9 cellular contexts compared by ENCODE assay signal in genomic region chr22:49937758-49938564, GRCh38. TPM values are rescaled to one million over a fixed set of nuclear protein-coding genes. Genes with fewer than 3 reads are reported as not detected.
DNase-seq lines count a peak whose midpoint lies in the region; ATAC-seq and TF ChIP-seq lines count a peak whose summit lies in the region.
"Had no signal": no experiment of that assay in that cellular context is flagged by ENCODE, and none has a peak within 500 bp of the region (broad histone marks: within the 10 kb centered on the region; RNA-seq: fewer than 3 reads in every experiment).

No MANE protein-coding gene starts in this region.

- no peaks in the 10 kb centered on the region for H3K36me3 Mint-ChIP-seq in activated naive CD4-positive, alpha-beta T cell treated with anti-CD3 and anti-CD28 coated beads, Interleukin-2, amount 10 ng/mL, durations not matched to agents 7 days and 5 days
- H3K36me3 Mint-ChIP-seq in neural crest cell (ENCODE audit: low read depth) = no peaks in the 10 kb centered on the region

- no peak for TF ChIP-seq CTCF in neural crest cell (conservative IDR thresholded peaks at IDR 0.05)

- no peak overlapping the region for H3K4me3 Mint-ChIP-seq in activated naive CD4-positive, alpha-beta T cell treated with anti-CD3 and anti-CD28 coated beads, Interleukin-2, amount 10 ng/mL, durations not matched to agents 7 days and 5 days
- peak overlapping the region; percentile 54 for H3K4me3 Mint-ChIP-seq in neural crest cell

- intact Hi-C loops in head of caudate nucleus (cut with DNase I) = loop anchor here (10.0 kb wide), 1 partner anchor 57 kb away; no protein-coding TSS in a partner anchor

- ATAC-seq in HG03457 (IDR thresholded peaks at IDR 0.05; ENCODE audit: unreplicated experiment) = no peak

- peaks cover 22% of the 10 kb centered on the region for H3K4me1 Mint-ChIP-seq in activated naive CD4-positive, alpha-beta T cell treated with anti-CD3 and anti-CD28 coated beads, Interleukin-2, amount 10 ng/mL, durations not matched to agents 7 days and 5 days
- H3K4me1 Mint-ChIP-seq in neural crest cell = peaks cover 25% of the 10 kb centered on the region

- no peak for DNase-seq in activated naive CD4-positive, alpha-beta T cell treated with anti-CD3 and anti-CD28 coated beads, Interleukin-2, amount 10 ng/mL, durations not matched to agents 7 days and 5 days
- DNase-seq in activated naive CD4-positive, alpha-beta T cell treated with anti-CD3 and anti-CD28 coated beads, Interleukin-2, amount 50 U/mL, for 16 hours = no peak
- DNase-seq in head of caudate nucleus (peak in 41 of 42 donors; percentile 55 to 93 (median 76)), neural crest cell (ENCODE audit: low read depth, low spot score) (no peak), NCI-H2227 treated with DMSO at 0.1 percent for 48 hours (lab: John Stamatoyannopoulos, UW) (no peak), NCI-H1417 treated with DMSO at 0.1 percent for 48 hours (lab: John Stamatoyannopoulos, UW) (no peak), DMS153 (lab: John Stamatoyannopoulos, UW) (no peak)
- DNase-seq: effector CD8-positive, alpha-beta T cell had no signal

- peak overlapping the region; percentile 70 for H3K27ac Mint-ChIP-seq in activated naive CD4-positive, alpha-beta T cell treated with anti-CD3 and anti-CD28 coated beads, Interleukin-2, amount 10 ng/mL, durations not matched to agents 7 days and 5 days
- peak overlapping the region; percentile 84 for H3K27ac Mint-ChIP-seq in neural crest cell (ENCODE audit: unreplicated experiment)

- H3K9me3 Mint-ChIP-seq in activated naive CD4-positive, alpha-beta T cell treated with anti-CD3 and anti-CD28 coated beads, Interleukin-2, amount 10 ng/mL, durations not matched to agents 7 days and 5 days = peaks cover 3% of the 10 kb centered on the region
- no peaks in the 10 kb centered on the region for H3K9me3 Mint-ChIP-seq in neural crest cell

- no peaks in the 10 kb centered on the region for H3K27me3 Mint-ChIP-seq in activated naive CD4-positive, alpha-beta T cell treated with anti-CD3 and anti-CD28 coated beads, Interleukin-2, amount 10 ng/mL, durations not matched to agents 7 days and 5 days
- H3K27me3 Mint-ChIP-seq in neural crest cell (ENCODE audit: low read depth) = no peaks in the 10 kb centered on the region

- CTCF ChIA-PET in activated naive CD4-positive, alpha-beta T cell treated with anti-CD3 and anti-CD28 coated beads, Interleukin-2, amount 10 ng/mL, durations not matched to agents 7 days and 5 days (lab: Charles Lee) = no interaction called here

RNA-seq across cellular contexts. Expression of gene CRELD2, which starts 19.5 kb away (rescaled TPM):
- total RNA-seq in neural crest cell = 39.6 and 43.8 TPM in 2 replicates

RNA-seq across cellular contexts. Expression of gene ALG12, which starts 19.7 kb away (rescaled TPM):
- 21.2 and 24.7 TPM in 2 replicates for total RNA-seq in neural crest cell

RNA-seq across cellular contexts. Expression of gene PIM3, which starts 22.6 kb away (rescaled TPM):
- 29.9 and 31.0 TPM in 2 replicates for total RNA-seq in neural crest cell

Comparison
In these comparisons a context has a peak if more than half of its experiments do, and no peak if none do; other contexts are left out.
1. DNase-seq: peak in head of caudate nucleus (41 of 42); none in activated naive CD4-positive, alpha-beta T cell treated with anti-CD3 and anti-CD28 coated beads, Interleukin-2, amount 10 ng/mL, durations not matched to agents 7 days and 5 days (single experiment), activated naive CD4-positive, alpha-beta T cell treated with anti-CD3 and anti-CD28 coated beads, Interleukin-2, amount 50 U/mL, for 16 hours (single experiment), neural crest cell (single experiment), NCI-H2227 treated with DMSO at 0.1 percent for 48 hours (single experiment), NCI-H1417 treated with DMSO at 0.1 percent for 48 hours (single experiment) and DMS153 (single experiment).